Comparison of ENCODE assay signal across 18 cellular contexts in the genomic region with DNA sequence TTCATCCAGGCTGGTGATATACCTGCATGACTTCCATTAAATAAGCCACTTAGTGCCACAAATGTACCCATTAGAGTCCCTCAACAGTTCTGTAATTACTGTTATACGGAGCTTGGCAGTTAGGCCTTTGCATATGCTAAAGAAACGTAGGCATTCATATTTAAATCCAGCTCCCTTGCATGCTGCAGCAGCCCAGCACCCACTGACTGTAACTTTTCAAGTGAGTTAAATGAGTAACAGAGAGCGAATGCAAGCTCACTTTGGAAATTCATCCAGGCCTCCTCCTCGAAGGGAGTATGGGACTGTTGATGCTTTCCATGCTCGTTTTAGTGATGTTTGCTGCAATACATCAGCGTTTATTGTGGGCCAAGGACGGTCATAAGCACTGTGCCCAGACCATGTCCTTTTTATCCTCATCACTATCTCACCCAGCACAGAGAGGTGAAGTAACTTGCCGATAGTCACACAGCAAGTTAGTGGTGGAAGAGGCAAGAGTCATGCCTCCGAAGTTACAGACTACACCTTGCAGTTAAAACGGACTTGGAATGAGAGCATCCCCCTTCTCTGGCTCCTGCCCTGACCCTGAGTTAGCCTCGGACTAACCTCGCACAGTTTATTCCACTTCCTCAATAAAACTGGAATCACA.
"Had no signal": no experiment of that assay in that cellular context is flagged by ENCODE, and none has a peak within 500 bp of the region (broad histone marks: within the 10 kb centered on the region; RNA-seq: fewer than 3 reads in every experiment).

No MANE protein-coding gene starts in this region.

- H3K4me1 ChIP-seq: gastrocnemius medialis, lower lobe of right lung, prostate gland, testis had no signal

- DNase-seq: activated CD4-positive, alpha-beta T cell treated with anti-CD3 and anti-CD28 coated beads, Interleukin-2, amount 50 U/mL, for 48 hours; cerebellar nuclear complex; cortex of kidney; gastrocnemius medialis; left cardiac atrium; lower lobe of right lung; right cardiac atrium; stimulated activated CD4-positive, alpha-beta T cell treated with anti-CD3 and anti-CD28 coated beads, Interleukin-4, amount 100 ng/mL, for 1 hour; stomach; testis had no signal

- H3K4me3 ChIP-seq: gastrocnemius medialis, lower lobe of right lung, prostate gland, skin epidermis, stomach, testis had no signal

- H3K9me3 Mint-ChIP-seq: activated T-helper 1 cell treated with anti-CD3 and anti-CD28 coated beads, Interleukin-12 subunit alpha, Interleukin-12 subunit beta, Interleukin-2, Interleukin-4 antibody, amounts not matched to agents 30 ng/mL and 10 ng/mL and 1 ng/mL, durations not matched to agents 14 hours and 24 hours and 36 hours; T-helper 1 cell treated with Interleukin-12 subunit alpha and Interleukin-12 subunit beta and Interleukin-4 antibody, amounts not matched to agents 30 μg/mL and 1 μg/mL, for 36 hours; type B pancreatic cell had no signal

- H3K27ac Mint-ChIP-seq: activated naive CD8-positive, alpha-beta T cell; activated T-helper 1 cell treated with anti-CD3 and anti-CD28 coated beads, Interleukin-12 subunit alpha, Interleukin-12 subunit beta, Interleukin-2, Interleukin-4 antibody, amounts not matched to agents 30 ng/mL and 10 ng/mL and 1 ng/mL, durations not matched to agents 14 hours and 24 hours and 36 hours; natural killer cell treated with Interleukin-12 subunit alpha and Interleukin-12 subunit beta and Interleukin-15 and Interleukin-18, amount 100 ng/mL, for 72 hours; T-helper 1 cell treated with Interleukin-12 subunit alpha and Interleukin-12 subunit beta and Interleukin-4 antibody, amounts not matched to agents 30 μg/mL and 1 μg/mL, for 36 hours; type B pancreatic cell had no signal

- H3K36me3 ChIP-seq: gastrocnemius medialis, lower lobe of right lung, prostate gland, stomach had no signal

- H3K27ac ChIP-seq: gastrocnemius medialis, lower lobe of right lung, prostate gland, skin epidermis, stomach, testis, VCaP had no signal

- H3K27me3 ChIP-seq: gastrocnemius medialis, testis had no signal

- H3K9me3 ChIP-seq: gastrocnemius medialis, lower lobe of right lung, prostate gland, stomach, testis had no signal

- H3K36me3 Mint-ChIP-seq: activated naive CD8-positive, alpha-beta T cell; natural killer cell treated with Interleukin-12 subunit alpha and Interleukin-12 subunit beta and Interleukin-15 and Interleukin-18, amount 100 ng/mL, for 72 hours; type B pancreatic cell had no signal

- ATAC-seq: gastrocnemius medialis, left cardiac atrium had no signal

- H3K4me3 Mint-ChIP-seq: activated naive CD8-positive, alpha-beta T cell; activated T-helper 1 cell treated with anti-CD3 and anti-CD28 coated beads, Interleukin-12 subunit alpha, Interleukin-12 subunit beta, Interleukin-2, Interleukin-4 antibody, amounts not matched to agents 30 ng/mL and 10 ng/mL and 1 ng/mL, durations not matched to agents 14 hours and 24 hours and 36 hours; natural killer cell treated with Interleukin-12 subunit alpha and Interleukin-12 subunit beta and Interleukin-15 and Interleukin-18, amount 100 ng/mL, for 72 hours; T-helper 1 cell treated with Interleukin-12 subunit alpha and Interleukin-12 subunit beta and Interleukin-4 antibody, amounts not matched to agents 30 μg/mL and 1 μg/mL, for 36 hours; type B pancreatic cell had no signal
